Comparison of ENCODE assay signal across 8 cellular contexts in genomic region chr1:6889875-6890480, GRCh38.
DNase-seq lines count a peak whose midpoint lies in the region; ATAC-seq, FAIRE-seq and TF ChIP-seq lines count a peak whose summit lies in the region.

No MANE protein-coding gene starts in this region.

- intact Hi-C loops in mammary epithelial cell (cut with micrococcal nuclease) (loop anchor here (1.0 to 2.0 kb wide), 3 partner anchors 96 to 319 kb away; no protein-coding TSS in a partner anchor), kidney (cut with DNase I) (loop anchor here (10.0 kb wide), 1 partner anchor 95 kb away; no protein-coding TSS in a partner anchor)

- no TSS peak for BruUV-seq in mammary epithelial cell (replicated peaks; lab: Mats Ljungman, UMichigan)

- H3K4me3 ChIP-seq in KMS-11 (IDR thresholded peaks at IDR 0.05; ENCODE audit: insufficient read depth, low read depth, low read length) (no peak overlapping the region), mammary epithelial cell (replicated peaks in 1 of 3; ENCODE audit: insufficient read depth in 1 of 3, low read depth in 2 of 3, low read length in 3 of 3) (no peak overlapping the region), kidney (ENCODE audit: low read length in 2 of 2) (no peak overlapping the region)

- no peaks in the 10 kb centered on the region for H3K9me3 ChIP-seq in mammary epithelial cell (replicated peaks; ENCODE audit: insufficient read depth, low read length)
- no peaks in the 10 kb centered on the region for H3K9me3 ChIP-seq in kidney (ENCODE audit: control insufficient read depth in 1 of 2, low read length in 2 of 2)

- no peaks in the 10 kb centered on the region for H4K20me1 ChIP-seq in KMS-11 (ENCODE audit: insufficient read depth)
- H4K20me1 ChIP-seq in mammary epithelial cell (ENCODE audit: insufficient read depth, low read length), result no peaks in the 10 kb centered on the region

- in situ Hi-C loops in G401 (cut with HindIII; ENCODE audit: low sequenced_read_pairs), result no loop called here
- in situ Hi-C loops in mammary epithelial cell (cut with MboI; ENCODE audit: low sequenced_read_pairs in 2 of 2), result loop anchor here (5.0 to 10.0 kb wide), 3 partner anchors 85 to 175 kb away; no protein-coding TSS in a partner anchor

- WGBS in mammary epithelial cell (ENCODE audit: low coverage, missing lambda C conversion rate), result 27% methylated on average over 3 of the region's 3 CpGs

- DNase-seq in G401 (ENCODE audit: low spot score) (peak; percentile 73), mammary epithelial cell (peak; percentile 44), kidney (no peak)
- DNase-seq in stimulated activated CD4-positive, alpha-beta T cell treated with anti-CD3 and anti-CD28 coated beads, TNF-alpha, amount 100 ng/mL, for 4 hours (ENCODE audit: low read depth in 3 of 3), result peak in 2 of 3 experiments; percentile 8 to 9

- H3K4me2 ChIP-seq in KMS-11 (peak overlapping the region; percentile 13; the same call in 1 of the 2 replicates), mammary epithelial cell (ENCODE audit: insufficient read depth, low read depth, low read length) (no peak overlapping the region)

- peak; percentile 95 for ATAC-seq in SK-N-SH treated with all-trans-retinoic acid at 6 μM for 48 hours
- ATAC-seq in GM18520 (IDR thresholded peaks at IDR 0.05; ENCODE audit: unreplicated experiment), result no peak
- ATAC-seq in HG02884 (IDR thresholded peaks at IDR 0.05; ENCODE audit: unreplicated experiment), result no peak

- CTCF ChIA-PET in mammary epithelial cell (lab: Charles Lee; ENCODE audit: low non-redundant PET), result interaction anchor here (0.6 to 0.7 kb wide), 2 partner anchors 20 to 54 kb away, joined by 3 read pairs; no protein-coding TSS in a partner anchor

- H3K9ac ChIP-seq in KMS-11 (no peak overlapping the region), mammary epithelial cell (ENCODE audit: insufficient read depth, low read length) (no peak overlapping the region), kidney (ENCODE audit: low read length in 2 of 2) (no peak overlapping the region)

- H3K27me3 ChIP-seq in KMS-11 (ENCODE audit: insufficient read depth, low read depth) (no peaks in the 10 kb centered on the region), mammary epithelial cell (ENCODE audit: insufficient read depth, low read length) (no peaks in the 10 kb centered on the region)

- FAIRE-seq in kidney (lab: Jason Lieb, UNC), result peak; percentile 56

- H3K4me1 ChIP-seq in KMS-11 (ENCODE audit: low read depth, poor library complexity, severe bottlenecking), result peaks cover 41% of the 10 kb centered on the region
- H3K4me1 ChIP-seq in mammary epithelial cell (ENCODE audit: insufficient read depth, low read length), result peaks cover 4% of the 10 kb centered on the region
- H3K4me1 ChIP-seq in kidney (ENCODE audit: control insufficient read depth in 1 of 2, insufficient read depth in 1 of 2, low read depth in 1 of 2, low read length in 2 of 2), result peaks cover 0 to 2% of the 10 kb centered on the region in 2 donors

- dilution Hi-C loops in mammary epithelial cell (cut with HindIII; ENCODE audit: low sequenced_read_pairs), result loop anchor here (25.0 kb wide), 1 partner anchor 178 kb away; the partner anchor contains the start of gene DNAJC11

- H2AFZ ChIP-seq in KMS-11 (ENCODE audit: low read depth), result no peak overlapping the region
- no peak overlapping the region for H2AFZ ChIP-seq in mammary epithelial cell (ENCODE audit: low read depth, low read length)

- H3K79me2 ChIP-seq in KMS-11 (ENCODE audit: insufficient read depth, low read depth) (no peaks in the 10 kb centered on the region), mammary epithelial cell (ENCODE audit: insufficient read depth, low read length) (no peaks in the 10 kb centered on the region)

- peak; percentile 91 for TF ChIP-seq CTCF in KMS-11 (conservative IDR thresholded peaks at IDR 0.05; ENCODE audit: low read depth, low read length)
- TF ChIP-seq CTCF in mammary epithelial cell (conservative IDR thresholded peaks at IDR 0.05 in 1 of 2, IDR thresholded peaks at IDR 0.05 in 1 of 2; ENCODE audit: extremely low read depth in 1 of 2, insufficient read depth in 1 of 2, low read depth in 1 of 2, low read length in 2 of 2), result peak; percentile 85 to 89
- TF ChIP-seq CTCF in kidney (IDR thresholded peaks at IDR 0.05; ENCODE audit: borderline replicate concordance, extremely low read depth, insufficient read depth), result peak; percentile 80

- no peaks in the 10 kb centered on the region for H3K36me3 ChIP-seq in KMS-11 (ENCODE audit: insufficient read depth)
- H3K36me3 ChIP-seq in mammary epithelial cell (ENCODE audit: insufficient read depth, low read length), result no peaks in the 10 kb centered on the region
- H3K36me3 ChIP-seq in kidney (ENCODE audit: control insufficient read depth in 1 of 2, insufficient read depth in 2 of 2, low read length in 2 of 2), result no peaks in the 10 kb centered on the region

- H3K27ac ChIP-seq in KMS-11, result no peak overlapping the region
- H3K27ac ChIP-seq in mammary epithelial cell (ENCODE audit: insufficient read depth, low read depth, low read length), result no peak overlapping the region
- H3K27ac ChIP-seq in kidney (ENCODE audit: low read depth in 2 of 2, low read length in 2 of 2), result no peak overlapping the region

TF ChIP-seq in SK-N-SH treated with all-trans-retinoic acid at 6 μM for 48 hours, 23 proteins besides CTCF, POLR2A, EP300 and RAD21:
- TF ChIP-seq RARB (CRISPR knock-in tag; IDR thresholded peaks at IDR 0.05), result no peak
- no peak for TF ChIP-seq POU6F1 (CRISPR knock-in tag; IDR thresholded peaks at IDR 0.05; ENCODE audit: borderline replicate concordance, low read depth)
- no peak for TF ChIP-seq TCF4 (CRISPR knock-in tag; IDR thresholded peaks at IDR 0.05; ENCODE audit: borderline replicate concordance)
- TF ChIP-seq TSHZ2 (CRISPR knock-in tag; IDR thresholded peaks at IDR 0.05), result no peak
- TF ChIP-seq CSDC2 (CRISPR knock-in tag; IDR thresholded peaks at IDR 0.05), result no peak
- TF ChIP-seq ZC3H10 (CRISPR knock-in tag; IDR thresholded peaks at IDR 0.05), result no peak
- no peak for TF ChIP-seq ESRRG (CRISPR knock-in tag; IDR thresholded peaks at IDR 0.05)
- no peak for TF ChIP-seq PATZ1 (CRISPR knock-in tag; IDR thresholded peaks at IDR 0.05; ENCODE audit: borderline replicate concordance)
